18 cellular contexts compared by ENCODE assay signal in the genomic region with DNA sequence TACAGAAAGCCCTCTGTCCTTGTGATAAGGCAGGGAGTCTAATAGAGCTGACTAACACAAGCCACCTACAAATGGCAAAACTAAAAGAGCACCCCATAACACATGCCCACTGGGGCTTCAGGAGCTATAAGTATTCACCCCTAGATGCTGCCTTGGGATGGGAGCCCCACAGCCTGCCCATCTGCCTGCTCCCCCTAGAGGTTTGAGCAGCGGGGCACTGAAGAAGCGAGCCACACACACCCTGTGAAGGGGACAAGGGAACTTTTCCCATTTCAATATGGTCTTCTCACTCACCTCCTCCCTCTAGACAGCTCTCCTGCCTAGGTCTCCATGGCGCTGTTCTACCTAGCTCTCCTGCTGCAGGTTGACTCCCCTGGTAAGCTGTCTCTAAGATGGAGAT.
"Had no signal": no experiment of that assay in that cellular context is flagged by ENCODE, and none has a peak within 500 bp of the region (broad histone marks: within the 10 kb centered on the region; RNA-seq: fewer than 3 reads in every experiment).

No MANE protein-coding gene starts in this region.

- H3K27ac ChIP-seq: epithelial cell of prostate, hepatocyte, transverse colon had no signal

- ATAC-seq: activated CD4-positive, CD25-positive, alpha-beta regulatory T cell treated with anti-CD3 and anti-CD28 coated beads, Interleukin-2, amount 50 U/mL, for 24 hours; activated CD8-positive, alpha-beta memory T cell treated with anti-CD3 and anti-CD28 coated beads, Interleukin-2, amount 10 ng/mL, durations not matched to agents 7 days and 5 days; right cardiac atrium; stimulated activated effector memory CD8-positive, alpha-beta T cell treated with anti-CD3 and anti-CD28 coated beads, Interleukin-12 subunit alpha, Interleukin-12 subunit beta, amount 100 ng/mL, for 72 hours had no signal

- H3K9me3 Mint-ChIP-seq: activated naive CD4-positive, alpha-beta T cell treated with anti-CD3 and anti-CD28 coated beads, Interleukin-2, amount 50 U/mL, for 24 hours; activated T-cell treated with anti-CD3 and anti-CD28 coated beads, Interleukin-2, amount 50 U/mL, for 24 hours; central memory CD8-positive, alpha-beta T cell; stimulated activated effector memory CD8-positive, alpha-beta T cell treated with anti-CD3 and anti-CD28 coated beads, Interleukin-12 subunit alpha, Interleukin-12 subunit beta, amount 100 ng/mL, for 72 hours had no signal

- H3K79me2 ChIP-seq: hepatocyte had no signal

- H3K4me2 ChIP-seq: hepatocyte had no signal

- H2AFZ ChIP-seq: hepatocyte had no signal

- H3K27me3 ChIP-seq: hepatocyte, transverse colon had no signal

- H3K4me1 Mint-ChIP-seq: activated naive CD4-positive, alpha-beta T cell treated with anti-CD3 and anti-CD28 coated beads, Interleukin-2, amount 50 U/mL, for 24 hours; central memory CD8-positive, alpha-beta T cell had no signal

- FAIRE-seq: TTC549 had no signal

- H3K4me3 Mint-ChIP-seq: activated CD8-positive, alpha-beta memory T cell treated with anti-CD3 and anti-CD28 coated beads, Interleukin-2, amount 10 ng/mL, durations not matched to agents 7 days and 5 days; activated naive CD4-positive, alpha-beta T cell treated with anti-CD3 and anti-CD28 coated beads, Interleukin-2, amount 50 U/mL, for 24 hours; activated T-cell treated with anti-CD3 and anti-CD28 coated beads, Interleukin-2, amount 50 U/mL, for 24 hours; brain; central memory CD8-positive, alpha-beta T cell; stimulated activated effector memory CD8-positive, alpha-beta T cell treated with anti-CD3 and anti-CD28 coated beads, Interleukin-12 subunit alpha, Interleukin-12 subunit beta, amount 100 ng/mL, for 72 hours had no signal

- H3K27ac Mint-ChIP-seq: activated CD8-positive, alpha-beta memory T cell treated with anti-CD3 and anti-CD28 coated beads, Interleukin-2, amount 10 ng/mL, durations not matched to agents 7 days and 5 days; activated naive CD4-positive, alpha-beta T cell treated with anti-CD3 and anti-CD28 coated beads, Interleukin-2, amount 50 U/mL, for 24 hours; activated T-cell treated with anti-CD3 and anti-CD28 coated beads, Interleukin-2, amount 50 U/mL, for 24 hours; brain; stimulated activated effector memory CD8-positive, alpha-beta T cell treated with anti-CD3 and anti-CD28 coated beads, Interleukin-12 subunit alpha, Interleukin-12 subunit beta, amount 100 ng/mL, for 72 hours had no signal

- H3K9me3 ChIP-seq: transverse colon had no signal

- H3K36me3 ChIP-seq: transverse colon had no signal

- H3K4me3 ChIP-seq: hepatocyte, transverse colon had no signal

- DNase-seq: activated CD4-positive, alpha-beta T cell treated with anti-CD3 and anti-CD28 coated beads, Interleukin-2, amount 50 U/mL, for 48 hours; activated CD8-positive, alpha-beta memory T cell treated with anti-CD3 and anti-CD28 coated beads, Interleukin-2, amount 10 ng/mL, durations not matched to agents 7 days and 5 days; activated effector memory CD4-positive, alpha-beta T cell treated with Interleukin-2 at 50 U/mL for 16 hours; activated T-cell treated with anti-CD3 and anti-CD28 coated beads, Interleukin-2, amount 50 U/mL, for 24 hours; amniotic stem cell; cortex of kidney; effector CD8-positive, alpha-beta T cell; right cardiac atrium; T-helper 2 cell; transverse colon had no signal

- H3K27me3 Mint-ChIP-seq: activated CD8-positive, alpha-beta memory T cell treated with anti-CD3 and anti-CD28 coated beads, Interleukin-2, amount 10 ng/mL, durations not matched to agents 7 days and 5 days; activated naive CD4-positive, alpha-beta T cell treated with anti-CD3 and anti-CD28 coated beads, Interleukin-2, amount 50 U/mL, for 24 hours; activated T-cell treated with anti-CD3 and anti-CD28 coated beads, Interleukin-2, amount 50 U/mL, for 24 hours had no signal
